In genomic region chr17:39902027-39902426, GRCh38 we compare ENCODE assay signal across 11 cellular contexts. TPM values are rescaled to one million over a fixed set of nuclear protein-coding genes. Genes with fewer than 3 reads are reported as not detected.
"Had no signal": no experiment of that assay in that cellular context is flagged by ENCODE, and none has a peak within 500 bp of the region (broad histone marks: within the 10 kb centered on the region; RNA-seq: fewer than 3 reads in every experiment).

No MANE protein-coding gene starts in this region.

RNA-seq across cellular contexts. Expression of gene LRRC3C, which starts 25.5 kb away (rescaled TPM):
- total RNA-seq: OCI-LY7, PC-3, PC-9, Peyer's patch, Right ventricle myocardium inferior, Right ventricle myocardium superior, RPMI7951, SJCRH30, SJSA1, SK-MEL-5 had no signal
- polyA plus RNA-seq: SK-N-SH had no signal

RNA-seq across cellular contexts. Expression of gene ZPBP2, which starts 34.0 kb away (rescaled TPM):
- total RNA-seq: OCI-LY7, PC-3, PC-9, Peyer's patch, Right ventricle myocardium inferior, Right ventricle myocardium superior, RPMI7951, SJCRH30, SJSA1, SK-MEL-5 had no signal
- polyA plus RNA-seq: SK-N-SH had no signal

RNA-seq across cellular contexts. Expression of gene IKZF3, which starts 37.9 kb away (rescaled TPM):
- total RNA-seq: PC-3, RPMI7951, SJCRH30, SJSA1 had no signal
- polyA plus RNA-seq: SK-N-SH had no signal
